Comparison of ENCODE assay signal across 16 cellular contexts in genomic region chr2:180004731-180005130, GRCh38. TPM values are rescaled to one million over a fixed set of nuclear protein-coding genes. Genes with fewer than 3 reads are reported as not detected.
A peak's percentile ranks its signal among the peaks of the same experiment; 100 is the strongest.
DNase-seq lines count a peak whose midpoint lies in the region; ATAC-seq and TF ChIP-seq lines count a peak whose summit lies in the region.
"Had no signal": no experiment of that assay in that cellular context is flagged by ENCODE, and none has a peak within 500 bp of the region (broad histone marks: within the 10 kb centered on the region; RNA-seq: fewer than 3 reads in every experiment).

No MANE protein-coding gene starts in this region.

- no peaks in the 10 kb centered on the region for H3K9me3 Mint-ChIP-seq in activated T-cell treated with anti-CD3 and anti-CD28 coated beads, Interleukin-2, amount 50 U/mL, for 72 hours
- H3K9me3 Mint-ChIP-seq in IgD-negative memory B cell (no peaks in the 10 kb centered on the region), progenitor cell of endocrine pancreas (ENCODE audit: low read depth) (no peaks in the 10 kb centered on the region)
- no peaks in the 10 kb centered on the region for H3K9me3 Mint-ChIP-seq in dendritic cell treated with granulocyte-macrophage colony-stimulating factor and Interleukin-4, amounts not matched to agents 40 ng/mL and 50 ng/mL, for 4 days
- H3K9me3 Mint-ChIP-seq: activated naive CD4-positive, alpha-beta T cell treated with anti-CD3 and anti-CD28 coated beads, Interleukin-2, amount 10 ng/mL, durations not matched to agents 7 days and 5 days had no signal

- ATAC-seq in activated T-cell treated with anti-CD3 and anti-CD28 coated beads, Interleukin-2, amount 50 U/mL, for 72 hours (replicated peaks in 1 of 2): no peak
- ATAC-seq: left colon had no signal

- H3K4me1 Mint-ChIP-seq in activated T-cell treated with anti-CD3 and anti-CD28 coated beads, Interleukin-2, amount 50 U/mL, for 72 hours (ENCODE audit: low read depth): peaks cover 57% of the 10 kb centered on the region
- peaks cover 16 to 41% (median 40%) of the 10 kb centered on the region in 3 donors for H3K4me1 Mint-ChIP-seq in IgD-negative memory B cell
- peaks cover 57% of the 10 kb centered on the region for H3K4me1 Mint-ChIP-seq in dendritic cell treated with granulocyte-macrophage colony-stimulating factor and Interleukin-4, amounts not matched to agents 40 ng/mL and 50 ng/mL, for 4 days (ENCODE audit: low read depth)
- H3K4me1 Mint-ChIP-seq in progenitor cell of endocrine pancreas (ENCODE audit: low read depth): peaks cover 11% of the 10 kb centered on the region

- H3K27ac ChIP-seq in transverse colon: no peak overlapping the region
- H3K27ac ChIP-seq: prostate gland, stomach, uterus had no signal

- TF ChIP-seq CTCF in progenitor cell of endocrine pancreas (IDR thresholded peaks at IDR 0.05; ENCODE audit: unreplicated experiment): no peak
- no peak for TF ChIP-seq CTCF in transverse colon (IDR thresholded peaks at IDR 0.05)

- peak overlapping the region; percentile 46 to 97 for H3K4me3 Mint-ChIP-seq in activated T-cell treated with anti-CD3 and anti-CD28 coated beads, Interleukin-2, amount 50 U/mL, for 72 hours
- H3K4me3 Mint-ChIP-seq in IgD-negative memory B cell (peak overlapping the region in 1 of 4 donors; percentile 91), progenitor cell of endocrine pancreas (ENCODE audit: low read depth) (peak overlapping the region; percentile 57)
- H3K4me3 Mint-ChIP-seq in dendritic cell treated with granulocyte-macrophage colony-stimulating factor and Interleukin-4, amounts not matched to agents 40 ng/mL and 50 ng/mL, for 4 days: no peak overlapping the region

- no peaks in the 10 kb centered on the region for H3K9me3 ChIP-seq in transverse colon
- H3K9me3 ChIP-seq: prostate gland, stomach, uterus had no signal

- H3K27ac Mint-ChIP-seq in activated T-cell treated with anti-CD3 and anti-CD28 coated beads, Interleukin-2, amount 50 U/mL, for 72 hours: peak overlapping the region; percentile 84
- H3K27ac Mint-ChIP-seq in IgD-negative memory B cell (peak overlapping the region in 2 of 3 donors; percentile 4 to 96), progenitor cell of endocrine pancreas (peak overlapping the region; percentile 61)
- H3K27ac Mint-ChIP-seq in dendritic cell treated with granulocyte-macrophage colony-stimulating factor and Interleukin-4, amounts not matched to agents 40 ng/mL and 50 ng/mL, for 4 days: peak overlapping the region; percentile 32
- H3K27ac Mint-ChIP-seq: activated naive CD4-positive, alpha-beta T cell treated with anti-CD3 and anti-CD28 coated beads, Interleukin-2, amount 10 ng/mL, durations not matched to agents 7 days and 5 days had no signal

- in situ Hi-C loops in transverse colon (cut with MboI; ENCODE audit: low pct_ligation_motif_present in 1 of 4, low pct_unique_long_range_greater_than_20kb in 1 of 4, low sequenced_read_pairs in 3 of 4): no loop called here

- H3K36me3 ChIP-seq in transverse colon: no peaks in the 10 kb centered on the region
- H3K36me3 ChIP-seq: prostate gland, stomach, uterus had no signal

- H3K4me1 ChIP-seq in transverse colon: peaks cover 11 to 41% (median 19%) of the 10 kb centered on the region in 4 donors
- H3K4me1 ChIP-seq: prostate gland had no signal

- DNase-seq in activated T-cell treated with anti-CD3 and anti-CD28 coated beads, Interleukin-2, amount 50 U/mL, for 72 hours: no peak
- DNase-seq in activated T-cell treated with anti-CD3 and anti-CD28 coated beads, Interleukin-2, amount 50 U/mL, for 48 hours: no peak
- DNase-seq in progenitor cell of endocrine pancreas (ENCODE audit: low spot score, unreplicated experiment) (no peak), HuH-7 (ENCODE audit: low spot score) (no peak), transverse colon (no peak)
- no peak for DNase-seq in effector CD4-positive, alpha-beta T cell
- DNase-seq: activated naive CD4-positive, alpha-beta T cell treated with anti-CD3 and anti-CD28 coated beads, Interleukin-2, amount 10 ng/mL, durations not matched to agents 7 days and 5 days; GF-D8; left colon; NCI-H1694 treated with DMSO at 0.1 percent for 48 hours; NCI-H510A; stomach; uterus had no signal

- H3K27me3 ChIP-seq in transverse colon: no peaks in the 10 kb centered on the region
- H3K27me3 ChIP-seq: stomach, uterus had no signal

- 93 to 100% methylated on average over 2 to 5 of the region's 5 CpGs for WGBS in transverse colon (ENCODE audit: low coverage in 1 of 2), 2 donors

- H3K4me3 ChIP-seq in transverse colon: no peak overlapping the region
- H3K4me3 ChIP-seq: prostate gland, stomach, uterus had no signal

- H3K27me3 Mint-ChIP-seq in activated T-cell treated with anti-CD3 and anti-CD28 coated beads, Interleukin-2, amount 50 U/mL, for 72 hours (ENCODE audit: low read depth): no peaks in the 10 kb centered on the region
- H3K27me3 Mint-ChIP-seq in IgD-negative memory B cell (no peaks in the 10 kb centered on the region), progenitor cell of endocrine pancreas (no peaks in the 10 kb centered on the region)
- H3K27me3 Mint-ChIP-seq in dendritic cell treated with granulocyte-macrophage colony-stimulating factor and Interleukin-4, amounts not matched to agents 40 ng/mL and 50 ng/mL, for 4 days: no peaks in the 10 kb centered on the region
- H3K27me3 Mint-ChIP-seq: activated naive CD4-positive, alpha-beta T cell treated with anti-CD3 and anti-CD28 coated beads, Interleukin-2, amount 10 ng/mL, durations not matched to agents 7 days and 5 days had no signal

- TF ChIP-seq EP300 in transverse colon (IDR thresholded peaks at IDR 0.05; ENCODE audit: low read depth): no peak

- TF ChIP-seq POLR2A in transverse colon (IDR thresholded peaks at IDR 0.05): no peak

- intact Hi-C loops in dendritic cell treated with granulocyte-macrophage colony-stimulating factor and Interleukin-4, amounts not matched to agents 40 ng/mL and 50 ng/mL, for 4 days (cut with micrococcal nuclease): no loop called here
- intact Hi-C loops in transverse colon (cut with DNase I; ENCODE audit: low total_unique reads): no loop called here

- peaks cover 4 to 8% of the 10 kb centered on the region in 2 donors for H3K36me3 Mint-ChIP-seq in activated T-cell treated with anti-CD3 and anti-CD28 coated beads, Interleukin-2, amount 50 U/mL, for 72 hours (ENCODE audit: insufficient read depth in 2 of 2)
- H3K36me3 Mint-ChIP-seq in IgD-negative memory B cell: no peaks in the 10 kb centered on the region
- peaks cover 21% of the 10 kb centered on the region for H3K36me3 Mint-ChIP-seq in dendritic cell treated with granulocyte-macrophage colony-stimulating factor and Interleukin-4, amounts not matched to agents 40 ng/mL and 50 ng/mL, for 4 days (ENCODE audit: low read depth)
- no peaks in the 10 kb centered on the region for H3K36me3 Mint-ChIP-seq in progenitor cell of endocrine pancreas (ENCODE audit: insufficient read depth)

RNA-seq across cellular contexts. Expression of gene CWC22, which starts 2.4 kb away (rescaled TPM):
- total RNA-seq in activated T-cell treated with anti-CD3 and anti-CD28 coated beads, Interleukin-2, amount 50 U/mL, for 72 hours: 10 to 100 TPM; 28.0 to 33.4 TPM
- 25.8 TPM for polyA plus RNA-seq in IgD-negative memory B cell
- total RNA-seq in progenitor cell of endocrine pancreas (27.2 and 27.7 TPM in 2 replicates), transverse colon (10 to 100 TPM in 3 of 4 donors, 1 to 10 TPM in 1; 7.5 to 19.9 (median 16.4) TPM)

Comparison
In these comparisons a context has a peak if more than half of its experiments do, and no peak if none do; other contexts are left out.
1. H3K27ac Mint-ChIP-seq: peak in every context shown above with its lines; median percentile 84 in activated T-cell treated with anti-CD3 and anti-CD28 coated beads, Interleukin-2, amount 50 U/mL, for 72 hours; 61 in progenitor cell of endocrine pancreas; 50 in IgD-negative memory B cell; 32 in dendritic cell treated with granulocyte-macrophage colony-stimulating factor and Interleukin-4, amounts not matched to agents 40 ng/mL and 50 ng/mL, for 4 days.